Comparison of ENCODE assay signal across 23 cellular contexts in the genomic region with DNA sequence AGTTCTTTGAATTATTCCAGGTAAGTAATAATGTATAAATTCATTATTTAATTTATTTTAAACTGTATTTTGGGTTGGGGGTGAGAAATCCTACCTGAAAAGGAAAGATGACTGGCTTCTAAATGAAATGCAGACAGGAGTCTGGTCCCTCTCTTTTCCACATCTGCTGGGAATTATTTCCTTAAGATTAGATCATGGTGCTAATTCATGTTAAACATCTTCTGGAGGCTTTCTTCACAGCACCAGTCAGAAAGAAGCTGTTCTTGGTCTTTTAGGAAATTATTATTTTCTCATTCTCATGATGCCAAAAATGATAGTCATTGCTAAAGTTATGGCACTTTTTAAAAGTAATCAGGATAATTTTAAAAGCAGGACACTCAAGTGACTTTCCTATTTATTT.
DNase-seq lines count a peak whose midpoint lies in the region; ATAC-seq and TF ChIP-seq lines count a peak whose summit lies in the region.
"Had no signal": no experiment of that assay in that cellular context is flagged by ENCODE, and none has a peak within 500 bp of the region (broad histone marks: within the 10 kb centered on the region; RNA-seq: fewer than 3 reads in every experiment).

No MANE protein-coding gene starts in this region.

- H2AFZ ChIP-seq in GM23248, result no peak overlapping the region
- H2AFZ ChIP-seq in trophoblast cell (ENCODE audit: insufficient read depth, low read length, poor library complexity), result no peak overlapping the region

- no peaks in the 10 kb centered on the region for H3K9me2 ChIP-seq in GM23248 (ENCODE audit: insufficient read depth)

- no peaks in the 10 kb centered on the region for H3K79me2 ChIP-seq in GM23248 (ENCODE audit: insufficient read depth)
- H3K79me2 ChIP-seq in trophoblast cell (ENCODE audit: control insufficient read depth, insufficient read depth, low read length, poor library complexity), result peaks cover 2% of the 10 kb centered on the region

- no peak overlapping the region for H3K14ac ChIP-seq in trophoblast cell (ENCODE audit: low read length)

- peaks cover 16% of the 10 kb centered on the region for H3F3A ChIP-seq in GM23248 (ENCODE audit: insufficient read depth)

- no peak overlapping the region for H4K8ac ChIP-seq in trophoblast cell (ENCODE audit: low read depth, low read length)

- H3K36me3 Mint-ChIP-seq in MCF 10A (ENCODE audit: insufficient read depth, unreplicated experiment), result no peaks in the 10 kb centered on the region

- H3K4me3 ChIP-seq in GM23248, result no peak overlapping the region
- H3K4me3 ChIP-seq in trophoblast cell (ENCODE audit: low read depth, low read length), result no peak overlapping the region
- H3K4me3 ChIP-seq: BLaER1 had no signal

- no peak for ATAC-seq in SK-N-SH treated with all-trans-retinoic acid at 6 μM for 48 hours

- no peak overlapping the region for H3K27ac Mint-ChIP-seq in MCF 10A (ENCODE audit: low read depth, unreplicated experiment)
- H3K27ac Mint-ChIP-seq: CD14-positive monocyte; CD4-positive, CD25-positive, alpha-beta regulatory T cell had no signal

- H3K9me3 ChIP-seq in GM23248 (ENCODE audit: low read depth) (no peaks in the 10 kb centered on the region), trophoblast cell (ENCODE audit: insufficient read depth, low read depth, low read length) (no peaks in the 10 kb centered on the region)
- H3K9me3 ChIP-seq: BE2C had no signal

- H3K4me1 ChIP-seq in GM23248 (ENCODE audit: insufficient read depth) (peaks cover 27% of the 10 kb centered on the region), trophoblast cell (ENCODE audit: control insufficient read depth in 1 of 2, insufficient read depth in 2 of 2, low read length in 2 of 2) (peaks cover 0 to 7% of the 10 kb centered on the region in 2 experiments)
- H3K4me1 ChIP-seq: BE2C had no signal

- no peak for TF ChIP-seq CTCF in GM10266 (IDR thresholded peaks at IDR 0.05; ENCODE audit: control insufficient read depth, insufficient read depth, low read depth, missing control alignments)
- no peak for TF ChIP-seq CTCF in MCF 10A (IDR thresholded peaks at IDR 0.05; ENCODE audit: unreplicated experiment)

- H3K36me3 ChIP-seq in GM23248 (ENCODE audit: low read depth) (no peaks in the 10 kb centered on the region), trophoblast cell (ENCODE audit: control insufficient read depth in 1 of 2, insufficient read depth in 2 of 2, low read length in 2 of 2) (no peaks in the 10 kb centered on the region)
- H3K36me3 ChIP-seq: BE2C, BLaER1 had no signal

- H2AK5ac ChIP-seq in trophoblast cell (ENCODE audit: low read length), result no peak overlapping the region

- no peak overlapping the region for H3K9ac ChIP-seq in GM23248
- H3K9ac ChIP-seq in trophoblast cell (ENCODE audit: low read length), result no peak overlapping the region
- H3K9ac ChIP-seq: BLaER1 had no signal

- peaks cover 24% of the 10 kb centered on the region for H3K79me1 ChIP-seq in trophoblast cell (ENCODE audit: low read length)

- H3K4ac ChIP-seq in trophoblast cell (ENCODE audit: low read depth, low read length), result no peak overlapping the region

- no TSS peak for BruUV-seq in MCF 10A (replicated peaks; lab: Mats Ljungman, UMichigan)

- no peak overlapping the region for H3K4me2 ChIP-seq in GM23248 (ENCODE audit: unreplicated experiment)
- H3K4me2 ChIP-seq in trophoblast cell (ENCODE audit: low read length), result no peak overlapping the region

- DNase-seq in GM23248, result peak; percentile 40
- peak; percentile 22 for DNase-seq in SK-N-DZ (ENCODE audit: low spot score)
- DNase-seq in GM10266 (ENCODE audit: extremely low spot score), result no peak
- DNase-seq in trophoblast cell, result no peak
- DNase-seq in MCF 10A (ENCODE audit: unreplicated experiment), result no peak
- DNase-seq: 8988T; ACHN; BE2C; C1 segment of cervical spinal cord; CD4-positive, alpha-beta memory T cell; CD4-positive, CD25-positive, alpha-beta regulatory T cell; CD8-positive, alpha-beta memory T cell; COR-L47; DMS 273 treated with DMSO at 0.1 percent for 48 hours; DMS153; DMS53; DMS79; DND-41; EL; GDM1 had no signal

- H3K27ac ChIP-seq in GM23248 (no peak overlapping the region), trophoblast cell (ENCODE audit: low read depth, low read length) (no peak overlapping the region)
- H3K27ac ChIP-seq: BLaER1 had no signal

- H3K27me3 Mint-ChIP-seq in MCF 10A (ENCODE audit: insufficient read depth, unreplicated experiment), result no peaks in the 10 kb centered on the region
- H3K27me3 Mint-ChIP-seq: CD4-positive, alpha-beta memory T cell; CD4-positive, CD25-positive, alpha-beta regulatory T cell; CD8-positive, alpha-beta memory T cell had no signal

- POLR2A ChIA-PET in MCF 10A (lab: Yijun Ruan, JAX), result no interaction called here

- CTCF ChIA-PET in MCF 10A (lab: Yijun Ruan, JAX), result no interaction called here

- H4K91ac ChIP-seq in trophoblast cell (ENCODE audit: low read depth, low read length), result no peak overlapping the region

- no peaks in the 10 kb centered on the region for H3K9me3 Mint-ChIP-seq in MCF 10A (ENCODE audit: unreplicated experiment)
- H3K9me3 Mint-ChIP-seq: CD4-positive, CD25-positive, alpha-beta regulatory T cell; CD8-positive, alpha-beta memory T cell had no signal

- H4K12ac ChIP-seq in trophoblast cell (ENCODE audit: low read depth, low read length), result no peak overlapping the region

- no peak overlapping the region for H2BK120ac ChIP-seq in trophoblast cell (ENCODE audit: insufficient read depth, low read length, poor library complexity)

- no peaks in the 10 kb centered on the region for H4K20me1 ChIP-seq in GM23248 (ENCODE audit: insufficient read depth)
- H4K20me1 ChIP-seq: BLaER1 had no signal

- intact Hi-C loops in MCF 10A (cut with micrococcal nuclease), result no loop called here

- H3K4me1 Mint-ChIP-seq in MCF 10A (ENCODE audit: insufficient read depth, unreplicated experiment), result no peaks in the 10 kb centered on the region

- no peak overlapping the region for H2BK5ac ChIP-seq in trophoblast cell (ENCODE audit: low read depth, low read length, poor library complexity)

- in situ Hi-C loops in GM23248 (cut with MboI), result no loop called here

- H3K27me3 ChIP-seq in GM23248 (replicated peaks; ENCODE audit: insufficient read depth) (no peaks in the 10 kb centered on the region), trophoblast cell (ENCODE audit: insufficient read depth, low read length) (no peaks in the 10 kb centered on the region)
- H3K27me3 ChIP-seq: BE2C, BLaER1 had no signal

- H3K4me3 Mint-ChIP-seq in MCF 10A (ENCODE audit: unreplicated experiment), result no peak overlapping the region
- H3K4me3 Mint-ChIP-seq: CD14-positive monocyte; CD4-positive, alpha-beta memory T cell; CD4-positive, CD25-positive, alpha-beta regulatory T cell; CD8-positive, alpha-beta memory T cell had no signal

- no peak overlapping the region for H3K23ac ChIP-seq in trophoblast cell (ENCODE audit: low read length)

- no peak overlapping the region for H2BK12ac ChIP-seq in trophoblast cell (ENCODE audit: low read length)

- no peak overlapping the region for H3K18ac ChIP-seq in trophoblast cell (ENCODE audit: low read length)

TF ChIP-seq in SK-N-SH treated with all-trans-retinoic acid at 6 μM for 48 hours, 23 proteins besides CTCF, POLR2A, EP300 and RAD21 (continues in another document):
- TF ChIP-seq, protein P1, sequence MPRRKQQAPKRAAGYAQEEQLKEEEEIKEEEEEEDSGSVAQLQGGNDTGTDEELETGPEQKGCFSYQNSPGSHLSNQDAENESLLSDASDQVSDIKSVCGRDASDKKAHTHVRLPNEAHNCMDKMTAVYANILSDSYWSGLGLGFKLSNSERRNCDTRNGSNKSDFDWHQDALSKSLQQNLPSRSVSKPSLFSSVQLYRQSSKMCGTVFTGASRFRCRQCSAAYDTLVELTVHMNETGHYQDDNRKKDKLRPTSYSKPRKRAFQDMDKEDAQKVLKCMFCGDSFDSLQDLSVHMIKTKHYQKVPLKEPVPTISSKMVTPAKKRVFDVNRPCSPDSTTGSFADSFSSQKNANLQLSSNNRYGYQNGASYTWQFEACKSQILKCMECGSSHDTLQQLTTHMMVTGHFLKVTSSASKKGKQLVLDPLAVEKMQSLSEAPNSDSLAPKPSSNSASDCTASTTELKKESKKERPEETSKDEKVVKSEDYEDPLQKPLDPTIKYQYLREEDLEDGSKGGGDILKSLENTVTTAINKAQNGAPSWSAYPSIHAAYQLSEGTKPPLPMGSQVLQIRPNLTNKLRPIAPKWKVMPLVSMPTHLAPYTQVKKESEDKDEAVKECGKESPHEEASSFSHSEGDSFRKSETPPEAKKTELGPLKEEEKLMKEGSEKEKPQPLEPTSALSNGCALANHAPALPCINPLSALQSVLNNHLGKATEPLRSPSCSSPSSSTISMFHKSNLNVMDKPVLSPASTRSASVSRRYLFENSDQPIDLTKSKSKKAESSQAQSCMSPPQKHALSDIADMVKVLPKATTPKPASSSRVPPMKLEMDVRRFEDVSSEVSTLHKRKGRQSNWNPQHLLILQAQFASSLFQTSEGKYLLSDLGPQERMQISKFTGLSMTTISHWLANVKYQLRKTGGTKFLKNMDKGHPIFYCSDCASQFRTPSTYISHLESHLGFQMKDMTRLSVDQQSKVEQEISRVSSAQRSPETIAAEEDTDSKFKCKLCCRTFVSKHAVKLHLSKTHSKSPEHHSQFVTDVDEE (CRISPR knock-in tag; IDR thresholded peaks at IDR 0.05), result no peak
- TF ChIP-seq TCF4 (CRISPR knock-in tag; IDR thresholded peaks at IDR 0.05; ENCODE audit: borderline replicate concordance), result peak; percentile 56
- TF ChIP-seq, protein P2, sequence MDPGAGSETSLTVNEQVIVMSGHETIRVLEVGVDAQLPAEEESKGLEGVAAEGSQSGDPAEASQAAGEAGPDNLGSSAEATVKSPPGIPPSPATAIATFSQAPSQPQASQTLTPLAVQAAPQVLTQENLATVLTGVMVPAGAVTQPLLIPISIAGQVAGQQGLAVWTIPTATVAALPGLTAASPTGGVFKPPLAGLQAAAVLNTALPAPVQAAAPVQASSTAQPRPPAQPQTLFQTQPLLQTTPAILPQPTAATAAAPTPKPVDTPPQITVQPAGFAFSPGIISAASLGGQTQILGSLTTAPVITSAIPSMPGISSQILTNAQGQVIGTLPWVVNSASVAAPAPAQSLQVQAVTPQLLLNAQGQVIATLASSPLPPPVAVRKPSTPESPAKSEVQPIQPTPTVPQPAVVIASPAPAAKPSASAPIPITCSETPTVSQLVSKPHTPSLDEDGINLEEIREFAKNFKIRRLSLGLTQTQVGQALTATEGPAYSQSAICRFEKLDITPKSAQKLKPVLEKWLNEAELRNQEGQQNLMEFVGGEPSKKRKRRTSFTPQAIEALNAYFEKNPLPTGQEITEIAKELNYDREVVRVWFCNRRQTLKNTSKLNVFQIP (CRISPR knock-in tag; IDR thresholded peaks at IDR 0.05; ENCODE audit: borderline replicate concordance, low read depth), result no peak

Comparison
In these comparisons a context has a peak if more than half of its experiments do, and no peak if none do; other contexts are left out.
1. DNase-seq: peak in GM23248 (single experiment) and SK-N-DZ (single experiment); none in GM10266 (single experiment), trophoblast cell (0 of 2) and MCF 10A (single experiment).